Comparison of ENCODE assay signal across 2 cellular contexts in the genomic region with DNA sequence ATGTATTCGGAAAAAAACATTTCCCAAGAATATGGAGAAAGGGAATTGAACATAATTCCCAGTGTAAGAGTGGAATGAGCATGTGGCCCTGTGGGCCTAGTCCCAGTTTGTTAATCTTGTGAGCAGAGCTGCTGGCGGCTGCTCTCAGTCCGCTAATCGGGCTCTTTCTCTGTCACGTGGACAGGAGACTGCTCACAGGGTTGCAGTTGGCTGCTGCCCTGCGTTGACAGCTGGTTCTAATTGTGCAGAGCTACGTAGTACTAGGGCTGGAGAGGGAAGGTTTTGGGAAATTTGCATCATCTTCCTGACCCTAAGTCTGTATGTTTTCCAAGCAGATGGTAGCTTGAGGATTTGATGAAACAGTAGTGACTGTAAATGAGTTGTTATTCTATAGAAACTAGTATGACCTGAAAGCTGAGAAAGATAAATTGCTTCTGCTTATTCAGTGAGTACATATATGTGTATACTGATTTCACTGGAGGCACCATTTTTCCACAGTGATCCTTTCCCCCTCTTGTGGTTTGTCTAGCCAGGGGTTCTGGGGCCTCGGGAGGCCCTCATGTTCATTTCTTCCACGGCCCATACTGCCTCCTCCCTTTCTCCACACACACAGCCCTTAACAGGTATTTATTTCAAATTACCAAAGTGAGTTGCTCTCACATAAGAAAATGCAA.
A peak's percentile ranks its signal among the peaks of the same experiment; 100 is the strongest.
TF ChIP-seq lines count a peak whose summit lies in the region.

No MANE protein-coding gene starts in this region.

TF ChIP-seq in IMR-90, 13 proteins besides CTCF, POLR2A, EP300 and RAD21 (continued from another document):
- TF ChIP-seq MAZ (IDR thresholded peaks at IDR 0.05; ENCODE audit: borderline replicate concordance, low read depth, low read length) (no peak), RFX5 (IDR thresholded peaks at IDR 0.05; ENCODE audit: low read depth, low read length) (no peak), CHD1 (IDR thresholded peaks at IDR 0.05; ENCODE audit: low read depth, low read length) (no peak), NFE2L2 (IDR thresholded peaks at IDR 0.05; ENCODE audit: low read depth, low read length) (no peak), USF2 (IDR thresholded peaks at IDR 0.05; ENCODE audit: low read depth, low read length) (peak; percentile 94), BHLHE40 (IDR thresholded peaks at IDR 0.05; ENCODE audit: low read depth, low read length) (peak; percentile 73), ELK1 (IDR thresholded peaks at IDR 0.05; ENCODE audit: borderline replicate concordance, low read depth, low read length) (no peak), SMC3 (IDR thresholded peaks at IDR 0.05; ENCODE audit: low read depth, low read length) (no peak), CEBPB (IDR thresholded peaks at IDR 0.05; ENCODE audit: low read depth, low read length) (peak; percentile 89), MAFK (IDR thresholded peaks at IDR 0.05; ENCODE audit: low read depth, low read length) (no peak), RCOR1 (IDR thresholded peaks at IDR 0.05; ENCODE audit: insufficient replicate concordance, low read length) (peak; percentile 83)
TF ChIP-seq in IMR-90: peak in this region for 6.

TF ChIP-seq in K562, 482 proteins besides CTCF, POLR2A, EP300 and RAD21 (continued from another document and continues in another):
- TF ChIP-seq NELFE (IDR thresholded peaks at IDR 0.05; ENCODE audit: insufficient read depth, insufficient read length), result no peak
- no peak for TF ChIP-seq CBFA2T3 (IDR thresholded peaks at IDR 0.05)
- no peak for TF ChIP-seq TAL1 (IDR thresholded peaks at IDR 0.05)
- TF ChIP-seq RHOXF2B (CRISPR knock-in tag; conservative IDR thresholded peaks at IDR 0.05), result no peak
- TF ChIP-seq, protein P1, sequence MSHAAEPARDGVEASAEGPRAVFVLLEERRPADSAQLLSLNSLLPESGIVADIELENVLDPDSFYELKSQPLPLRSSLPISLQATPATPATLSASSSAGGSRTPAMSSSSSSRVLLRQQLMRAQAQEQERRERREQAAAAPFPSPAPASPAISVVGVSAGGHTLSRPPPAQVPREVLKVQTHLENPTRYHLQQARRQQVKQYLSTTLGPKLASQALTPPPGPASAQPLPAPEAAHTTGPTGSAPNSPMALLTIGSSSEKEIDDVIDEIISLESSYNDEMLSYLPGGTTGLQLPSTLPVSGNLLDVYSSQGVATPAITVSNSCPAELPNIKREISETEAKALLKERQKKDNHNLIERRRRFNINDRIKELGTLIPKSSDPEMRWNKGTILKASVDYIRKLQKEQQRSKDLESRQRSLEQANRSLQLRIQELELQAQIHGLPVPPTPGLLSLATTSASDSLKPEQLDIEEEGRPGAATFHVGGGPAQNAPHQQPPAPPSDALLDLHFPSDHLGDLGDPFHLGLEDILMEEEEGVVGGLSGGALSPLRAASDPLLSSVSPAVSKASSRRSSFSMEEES (CRISPR knock-in tag; IDR thresholded peaks at IDR 0.05), result peak; percentile 41; the same call in 1 of the 2 replicates
- TF ChIP-seq RBM25 (IDR thresholded peaks at IDR 0.05; ENCODE audit: low read depth, low read length, severe bottlenecking), result no peak
- no peak for TF ChIP-seq ZBTB40 (IDR thresholded peaks at IDR 0.05)
- TF ChIP-seq ZBTB40 (CRISPR knock-in tag; IDR thresholded peaks at IDR 0.05), result no peak
- no peak for TF ChIP-seq HDAC3 (IDR thresholded peaks at IDR 0.05; ENCODE audit: borderline replicate concordance, partially characterized antibody)
- TF ChIP-seq ZSCAN32 (CRISPR knock-in tag; IDR thresholded peaks at IDR 0.05), result no peak
- TF ChIP-seq SIN3A (IDR thresholded peaks at IDR 0.05; ENCODE audit: borderline replicate concordance in 2 of 2, control insufficient read depth in 1 of 2, low read depth in 2 of 2, low read length in 2 of 2), result peak in 1 of 2 experiments; percentile 16; a peak in 1 of 4 replicates
- no peak for TF ChIP-seq PHF21A (IDR thresholded peaks at IDR 0.05; ENCODE audit: borderline replicate concordance, low read depth)
- TF ChIP-seq RCOR1 (IDR thresholded peaks at IDR 0.05; ENCODE audit: borderline replicate concordance in 1 of 2, low read depth in 2 of 2, low read length in 2 of 2), result peak in 1 of 2 experiments; percentile 41; a peak in 1 of 4 replicates
- TF ChIP-seq USF1 (CRISPR knock-in tag; IDR thresholded peaks at IDR 0.05), result peak; percentile 52; the same call in 1 of the 2 replicates
- no peak for TF ChIP-seq WHSC1 (IDR thresholded peaks at IDR 0.05; ENCODE audit: low read length)
- TF ChIP-seq ZNF146 (CRISPR knock-in tag; IDR thresholded peaks at IDR 0.05; ENCODE audit: unreplicated experiment), result no peak
- TF ChIP-seq CBX3 (IDR thresholded peaks at IDR 0.05; ENCODE audit: borderline replicate concordance in 1 of 2, low read length in 2 of 2), result no peak
- no peak for TF ChIP-seq HDGF (IDR thresholded peaks at IDR 0.05)
- no peak for TF ChIP-seq PHB (CRISPR knock-in tag; IDR thresholded peaks at IDR 0.05)
- TF ChIP-seq USF2 (CRISPR knock-in tag; IDR thresholded peaks at IDR 0.05), result peak; percentile 83
- no peak for TF ChIP-seq ZNF717 (CRISPR knock-in tag; IDR thresholded peaks at IDR 0.05)
- TF ChIP-seq SRSF3 (IDR thresholded peaks at IDR 0.05; ENCODE audit: insufficient read depth, low read length), result no peak
- TF ChIP-seq ZBTB7A (IDR thresholded peaks at IDR 0.05; ENCODE audit: borderline replicate concordance, control insufficient read depth, low read depth, low read length), result no peak
- no peak for TF ChIP-seq THRB (CRISPR knock-in tag; conservative IDR thresholded peaks at IDR 0.05)
- TF ChIP-seq, protein P2, sequence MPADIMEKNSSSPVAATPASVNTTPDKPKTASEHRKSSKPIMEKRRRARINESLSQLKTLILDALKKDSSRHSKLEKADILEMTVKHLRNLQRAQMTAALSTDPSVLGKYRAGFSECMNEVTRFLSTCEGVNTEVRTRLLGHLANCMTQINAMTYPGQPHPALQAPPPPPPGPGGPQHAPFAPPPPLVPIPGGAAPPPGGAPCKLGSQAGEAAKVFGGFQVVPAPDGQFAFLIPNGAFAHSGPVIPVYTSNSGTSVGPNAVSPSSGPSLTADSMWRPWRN (IDR thresholded peaks at IDR 0.05; ENCODE audit: low read depth), result no peak
- no peak for TF ChIP-seq ZNF408 (CRISPR knock-in tag; IDR thresholded peaks at IDR 0.05; ENCODE audit: low read depth)
- TF ChIP-seq ZNF707 (CRISPR knock-in tag; conservative IDR thresholded peaks at IDR 0.05), result no peak
- no peak for TF ChIP-seq NKRF (IDR thresholded peaks at IDR 0.05; ENCODE audit: borderline replicate concordance)
- TF ChIP-seq, protein P3, sequence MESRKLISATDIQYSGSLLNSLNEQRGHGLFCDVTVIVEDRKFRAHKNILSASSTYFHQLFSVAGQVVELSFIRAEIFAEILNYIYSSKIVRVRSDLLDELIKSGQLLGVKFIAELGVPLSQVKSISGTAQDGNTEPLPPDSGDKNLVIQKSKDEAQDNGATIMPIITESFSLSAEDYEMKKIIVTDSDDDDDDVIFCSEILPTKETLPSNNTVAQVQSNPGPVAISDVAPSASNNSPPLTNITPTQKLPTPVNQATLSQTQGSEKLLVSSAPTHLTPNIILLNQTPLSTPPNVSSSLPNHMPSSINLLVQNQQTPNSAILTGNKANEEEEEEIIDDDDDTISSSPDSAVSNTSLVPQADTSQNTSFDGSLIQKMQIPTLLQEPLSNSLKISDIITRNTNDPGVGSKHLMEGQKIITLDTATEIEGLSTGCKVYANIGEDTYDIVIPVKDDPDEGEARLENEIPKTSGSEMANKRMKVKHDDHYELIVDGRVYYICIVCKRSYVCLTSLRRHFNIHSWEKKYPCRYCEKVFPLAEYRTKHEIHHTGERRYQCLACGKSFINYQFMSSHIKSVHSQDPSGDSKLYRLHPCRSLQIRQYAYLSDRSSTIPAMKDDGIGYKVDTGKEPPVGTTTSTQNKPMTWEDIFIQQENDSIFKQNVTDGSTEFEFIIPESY (CRISPR knock-in tag; IDR thresholded peaks at IDR 0.05), result no peak
- peak; percentile 38; the same call in 1 of the 2 replicates for TF ChIP-seq CXXC5 (CRISPR knock-in tag; IDR thresholded peaks at IDR 0.05)
- no peak for TF ChIP-seq BACH1 (tag; IDR thresholded peaks at IDR 0.05)
- no peak for TF ChIP-seq HCFC1 (IDR thresholded peaks at IDR 0.05; ENCODE audit: low read depth, low read length)
- TF ChIP-seq ZEB2 (IDR thresholded peaks at IDR 0.05), result no peak
- TF ChIP-seq KLF10 (CRISPR knock-in tag; IDR thresholded peaks at IDR 0.05), result no peak
- TF ChIP-seq IRF2 (CRISPR knock-in tag; IDR thresholded peaks at IDR 0.05), result no peak
- no peak for TF ChIP-seq ZNF507 (tag; conservative IDR thresholded peaks at IDR 0.05)
